ENCODE assay signal across 12 cellular contexts in genomic region chr7:117133125-117133524, GRCh38.
"Had no signal": no experiment of that assay in that cellular context is flagged by ENCODE, and none has a peak within 500 bp of the region (broad histone marks: within the 10 kb centered on the region; RNA-seq: fewer than 3 reads in every experiment).

No MANE protein-coding gene starts in this region.

- H3K27ac ChIP-seq: thoracic aorta had no signal

- H3K4me3 Mint-ChIP-seq: activated naive CD4-positive, alpha-beta T cell treated with anti-CD3 and anti-CD28 coated beads for 36 hours; central memory CD8-positive, alpha-beta T cell; nephron; stimulated activated naive CD8-positive, alpha-beta T cell treated with anti-CD3 and anti-CD28 coated beads, Interleukin-15, Interleukin-2, amounts not matched to agents 100 ng/mL and 50 ng/mL, for 24 hours had no signal

- H3K36me3 ChIP-seq: adrenal gland had no signal

- ATAC-seq: sciatic nerve had no signal

- H3K9me3 ChIP-seq: adrenal gland, thoracic aorta had no signal

- H3K27me3 ChIP-seq: adrenal gland had no signal

- H3K27ac Mint-ChIP-seq: activated naive CD4-positive, alpha-beta T cell treated with anti-CD3 and anti-CD28 coated beads for 36 hours; nephron; stimulated activated naive CD8-positive, alpha-beta T cell treated with anti-CD3 and anti-CD28 coated beads, Interleukin-15, Interleukin-2, amounts not matched to agents 100 ng/mL and 50 ng/mL, for 24 hours had no signal

- H3K9me3 Mint-ChIP-seq: activated naive CD4-positive, alpha-beta T cell treated with anti-CD3 and anti-CD28 coated beads for 36 hours; activated T-helper 17 cell treated with anti-CD3 and anti-CD28 coated beads, Interleukin-2, amount 50 U/mL, for 72 hours; central memory CD8-positive, alpha-beta T cell; nephron; stimulated activated naive CD8-positive, alpha-beta T cell treated with anti-CD3 and anti-CD28 coated beads, Interleukin-15, Interleukin-2, amounts not matched to agents 100 ng/mL and 50 ng/mL, for 24 hours had no signal

- H3K4me1 Mint-ChIP-seq: central memory CD8-positive, alpha-beta T cell had no signal

- H3K27me3 Mint-ChIP-seq: activated T-helper 17 cell treated with anti-CD3 and anti-CD28 coated beads, Interleukin-2, amount 50 U/mL, for 72 hours; central memory CD8-positive, alpha-beta T cell; stimulated activated naive CD8-positive, alpha-beta T cell treated with anti-CD3 and anti-CD28 coated beads, Interleukin-15, Interleukin-2, amounts not matched to agents 100 ng/mL and 50 ng/mL, for 24 hours had no signal

- H3K4me3 ChIP-seq: adrenal gland, thoracic aorta had no signal

- DNase-seq: activated CD4-positive, alpha-beta T cell treated with anti-CD3 and anti-CD28 coated beads, Interleukin-2, amount 50 U/mL, for 1 hour; activated naive CD4-positive, alpha-beta T cell treated with anti-CD3 and anti-CD28 coated beads for 36 hours; activated T-cell treated with anti-CD3 and anti-CD28 coated beads for 4 hours; adrenal gland; effector memory CD4-positive, alpha-beta T cell; stimulated activated CD4-positive, alpha-beta T cell treated with anti-CD3 and anti-CD28 coated beads, Interleukin-4, amount 100 ng/mL, for 1 hour had no signal
